In the genomic region with DNA sequence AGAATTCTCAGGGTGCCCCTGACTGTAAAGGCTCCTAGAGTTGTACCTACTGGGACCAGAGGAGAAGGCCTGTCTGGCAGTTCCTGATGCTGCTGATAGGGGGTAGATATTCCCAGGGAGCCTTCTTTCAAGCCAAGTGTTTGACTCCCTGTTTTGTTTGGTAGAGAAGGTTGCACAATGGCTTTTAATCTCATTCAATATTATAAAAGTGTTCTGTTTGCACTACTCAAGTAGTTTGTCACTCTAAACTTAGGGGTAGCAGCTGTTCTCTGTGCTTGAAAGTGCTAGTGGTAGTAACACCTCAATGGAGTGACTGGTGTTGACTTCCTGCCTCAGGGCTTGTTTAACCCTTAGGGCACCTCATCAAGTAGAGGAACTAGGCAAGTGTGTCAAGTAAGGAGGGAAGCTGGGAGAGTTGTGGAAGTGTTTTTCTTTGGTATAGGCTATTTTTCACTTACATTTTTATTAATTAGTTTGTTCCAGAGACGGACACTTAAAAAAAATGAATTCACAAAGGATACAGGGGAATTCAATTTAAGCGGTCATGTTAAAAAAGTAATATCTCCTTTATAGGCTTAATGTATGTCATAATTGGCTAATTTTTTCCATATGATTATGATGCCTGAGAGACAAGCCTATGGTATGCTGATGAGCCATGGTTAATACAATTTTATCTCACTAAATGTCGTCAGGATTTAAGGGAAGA, we compare ENCODE assay signal across 9 cellular contexts. TPM values are rescaled to one million over a fixed set of nuclear protein-coding genes. Genes with fewer than 3 reads are reported as not detected.
DNase-seq lines count a peak whose midpoint lies in the region; ATAC-seq and TF ChIP-seq lines count a peak whose summit lies in the region.
"Had no signal": no experiment of that assay in that cellular context is flagged by ENCODE, and none has a peak within 500 bp of the region (broad histone marks: within the 10 kb centered on the region; RNA-seq: fewer than 3 reads in every experiment).

No MANE protein-coding gene starts in this region.

- TF ChIP-seq CTCF in cardiac fibroblast (IDR thresholded peaks at IDR 0.05; ENCODE audit: low read depth, low read length) (peak; percentile 25), natural killer cell (IDR thresholded peaks at IDR 0.05) (no peak)

- ATAC-seq in natural killer cell (peak; percentile 93 to 99 (median 98)), HG03565 (IDR thresholded peaks at IDR 0.05; ENCODE audit: unreplicated experiment) (no peak), HG03139 (IDR thresholded peaks at IDR 0.05; ENCODE audit: unreplicated experiment) (no peak)

- no peaks in the 10 kb centered on the region for H3K27me3 Mint-ChIP-seq in natural killer cell (ENCODE audit: low read depth in 2 of 2)
- H3K27me3 Mint-ChIP-seq: brain had no signal

- no peak overlapping the region for H3K4me3 ChIP-seq in cardiac fibroblast (replicated peaks in 1 of 2; ENCODE audit: low read depth in 2 of 2, low read length in 2 of 2)

- no peaks in the 10 kb centered on the region for H3K36me3 Mint-ChIP-seq in natural killer cell

- peak overlapping the region; percentile 62 for H3K4me3 Mint-ChIP-seq in natural killer cell

- intact Hi-C loops in natural killer cell (cut with micrococcal nuclease): loop anchor here (5.0 kb wide), 1 partner anchor 48 kb away; no protein-coding TSS in a partner anchor
- intact Hi-C loops in posterior vena cava (cut with DNase I): loop anchor here in 1 of 2 donors (5.0 kb wide), 1 partner anchor 547 kb away; the partner anchor contains the start of gene ZNF318

- no peaks in the 10 kb centered on the region for H3K9me3 Mint-ChIP-seq in natural killer cell
- H3K9me3 Mint-ChIP-seq: brain had no signal

- H3K4me1 Mint-ChIP-seq in natural killer cell: peaks cover 19 to 20% of the 10 kb centered on the region in 2 donors

- DNase-seq in COLO668 (lab: John Stamatoyannopoulos, UW; ENCODE audit: unreplicated experiment) (peak; percentile 29), LHCN-M2 (ENCODE audit: low read depth) (peak; percentile 62), cardiac fibroblast (ENCODE audit: low read depth in 2 of 2) (peak; percentile 16 to 41), natural killer cell (no peak), D341Med (ENCODE audit: low spot score) (no peak), posterior vena cava (ENCODE audit: low spot score) (no peak)

- peak overlapping the region; percentile 83 to 85 for H3K27ac Mint-ChIP-seq in natural killer cell

RNA-seq across cellular contexts. Expression of gene BICRAL, which starts 38.1 kb away (rescaled TPM):
- total RNA-seq in LHCN-M2 (2014; rRNA removed) (4.5 and 6.1 TPM in 2 replicates), natural killer cell (10 to 100 TPM; 31.1 to 43.4 (median 37.1) TPM), posterior vena cava (10 to 100 TPM; 16.9 to 18.5 TPM)
- polyA plus RNA-seq in LHCN-M2 (2012): 2.2 TPM

RNA-seq across cellular contexts. Expression of gene RPL7L1, which starts 59.5 kb away (rescaled TPM):
- total RNA-seq in LHCN-M2 (2014; rRNA removed) (126 and 152 TPM in 2 replicates), natural killer cell (10 to 100 TPM; 66.9 to 67.2 (median 66.9) TPM), posterior vena cava (10 to 100 TPM; 52.9 to 63.0 TPM)
- 57.8 TPM for polyA plus RNA-seq in LHCN-M2 (2012)

Comparison
In these comparisons a context has a peak if more than half of its experiments do, and no peak if none do; other contexts are left out.
1. DNase-seq: peak in COLO668 (single experiment), LHCN-M2 (single experiment) and cardiac fibroblast (2 of 2); none in natural killer cell (single experiment), D341Med (single experiment) and posterior vena cava (single experiment).
2. ATAC-seq: peak in natural killer cell (3 of 3); none in HG03565 (single experiment) and HG03139 (single experiment).